24 cellular contexts compared by ENCODE assay signal in the genomic region with DNA sequence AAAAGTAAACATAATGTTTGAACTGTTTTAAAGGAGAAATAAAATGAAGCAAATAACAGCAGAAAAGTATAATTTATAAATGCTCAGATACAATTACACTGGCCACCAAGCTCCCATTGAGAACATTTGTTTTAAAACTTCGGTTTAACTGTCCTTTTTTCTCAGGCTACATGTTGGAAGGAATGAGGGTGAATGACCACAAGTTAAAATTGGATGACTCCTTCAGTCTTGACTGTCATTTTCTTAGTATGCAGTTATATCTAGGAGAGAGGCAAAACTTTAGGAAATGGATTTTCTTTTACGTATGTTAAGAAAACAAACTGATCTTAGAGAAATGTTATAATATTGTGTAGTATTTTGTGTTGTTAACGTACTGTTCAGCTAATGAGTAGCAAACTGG. TPM values are rescaled to one million over a fixed set of nuclear protein-coding genes. Genes with fewer than 3 reads are reported as not detected.
DNase-seq lines count a peak whose midpoint lies in the region; ATAC-seq, FAIRE-seq and TF ChIP-seq lines count a peak whose summit lies in the region.
"Had no signal": no experiment of that assay in that cellular context is flagged by ENCODE, and none has a peak within 500 bp of the region (broad histone marks: within the 10 kb centered on the region; RNA-seq: fewer than 3 reads in every experiment).

No MANE protein-coding gene starts in this region.

- H3K36me3 ChIP-seq in astrocyte (ENCODE audit: insufficient read depth, low read length): no peaks in the 10 kb centered on the region
- no peaks in the 10 kb centered on the region for H3K36me3 ChIP-seq in hepatocyte (replicated peaks; ENCODE audit: insufficient read depth, low read depth)
- H3K36me3 ChIP-seq: adrenal gland, esophagus muscularis mucosa, right atrium auricular region, suprapubic skin, vagina had no signal

- H3K27me3 ChIP-seq in astrocyte (ENCODE audit: insufficient read depth, low read length) (no peaks in the 10 kb centered on the region), hepatocyte (no peaks in the 10 kb centered on the region)
- H3K27me3 ChIP-seq: adrenal gland, BE2C, esophagus muscularis mucosa, right atrium auricular region, suprapubic skin, vagina had no signal

- H3K4me2 ChIP-seq in astrocyte (ENCODE audit: low read length) (peak overlapping the region; percentile 13), hepatocyte (peak overlapping the region; percentile 72)

- ATAC-seq in left colon: no peak
- ATAC-seq: HCT116, left lobe of liver had no signal

- intact Hi-C loops in left colon (cut with DNase I, micrococcal nuclease): no loop called here

- WGBS in hepatocyte (ENCODE audit: low lambda C conversion rate, missing lambda C conversion rate): 67% methylated on average over 3 of the region's 3 CpGs

- no peak overlapping the region for H3K9ac ChIP-seq in astrocyte (ENCODE audit: low read length)

- H3K27me3 Mint-ChIP-seq in activated naive CD8-positive, alpha-beta T cell: no peaks in the 10 kb centered on the region
- H3K27me3 Mint-ChIP-seq in activated naive CD8-positive, alpha-beta T cell treated with anti-CD3 and anti-CD28 coated beads for 36 hours: no peaks in the 10 kb centered on the region
- no peaks in the 10 kb centered on the region for H3K27me3 Mint-ChIP-seq in astrocyte (ENCODE audit: low read depth, unreplicated experiment)
- no peaks in the 10 kb centered on the region for H3K27me3 Mint-ChIP-seq in progenitor cell of endocrine pancreas
- H3K27me3 Mint-ChIP-seq: activated CD4-positive, alpha-beta T cell treated with anti-CD3 and anti-CD28 coated beads, Interleukin-2, amount 10 ng/mL, durations not matched to agents 24 days and 14 days had no signal

- H3K79me2 ChIP-seq in astrocyte (ENCODE audit: insufficient read depth, low read length) (peaks cover 86% of the 10 kb centered on the region), hepatocyte (peaks cover 89% of the 10 kb centered on the region)

- FAIRE-seq in astrocyte (lab: Jason Lieb, UNC): no peak
- no peak for FAIRE-seq in D721Med (lab: Jason Lieb, UNC)

- peaks cover 65% of the 10 kb centered on the region for H3K4me1 Mint-ChIP-seq in activated naive CD8-positive, alpha-beta T cell (ENCODE audit: low read depth)
- H3K4me1 Mint-ChIP-seq in activated naive CD8-positive, alpha-beta T cell treated with anti-CD3 and anti-CD28 coated beads for 36 hours: peaks cover 48% of the 10 kb centered on the region
- H3K4me1 Mint-ChIP-seq in astrocyte (ENCODE audit: low read depth, unreplicated experiment) (peaks cover 16% of the 10 kb centered on the region), progenitor cell of endocrine pancreas (ENCODE audit: low read depth) (peaks cover 27% of the 10 kb centered on the region)

- H3K9me3 ChIP-seq in astrocyte (ENCODE audit: insufficient read depth, low read depth, low read length) (no peaks in the 10 kb centered on the region), hepatocyte (ENCODE audit: low read depth) (no peaks in the 10 kb centered on the region)
- H3K9me3 ChIP-seq: adrenal gland, BE2C, esophagus muscularis mucosa, right atrium auricular region, suprapubic skin, vagina had no signal

- peak overlapping the region; percentile 7 for H3K27ac Mint-ChIP-seq in activated naive CD8-positive, alpha-beta T cell
- H3K27ac Mint-ChIP-seq in activated naive CD8-positive, alpha-beta T cell treated with anti-CD3 and anti-CD28 coated beads for 36 hours: no peak overlapping the region
- H3K27ac Mint-ChIP-seq in astrocyte (ENCODE audit: unreplicated experiment): peak overlapping the region; percentile 1
- H3K27ac Mint-ChIP-seq in progenitor cell of endocrine pancreas: peak overlapping the region; percentile 54
- H3K27ac Mint-ChIP-seq: activated CD4-positive, alpha-beta T cell treated with anti-CD3 and anti-CD28 coated beads, Interleukin-2, amount 10 ng/mL, durations not matched to agents 24 days and 14 days had no signal

- peaks cover 8% of the 10 kb centered on the region for H3K36me3 Mint-ChIP-seq in activated naive CD8-positive, alpha-beta T cell
- peaks cover 20% of the 10 kb centered on the region for H3K36me3 Mint-ChIP-seq in activated naive CD8-positive, alpha-beta T cell treated with anti-CD3 and anti-CD28 coated beads for 36 hours
- H3K36me3 Mint-ChIP-seq in astrocyte (ENCODE audit: low read depth, unreplicated experiment) (peaks cover 8% of the 10 kb centered on the region), progenitor cell of endocrine pancreas (ENCODE audit: insufficient read depth) (peaks cover 38% of the 10 kb centered on the region)

- DNase-seq in activated naive CD8-positive, alpha-beta T cell treated with anti-CD3 and anti-CD28 coated beads for 36 hours: no peak
- DNase-seq in astrocyte (ENCODE audit: low read depth): peak; percentile 23
- DNase-seq in hepatocyte (ENCODE audit: low spot score): no peak
- no peak for DNase-seq in progenitor cell of endocrine pancreas (ENCODE audit: low spot score, unreplicated experiment)
- no peak for DNase-seq in A172 (ENCODE audit: low spot score)
- no peak for DNase-seq in D721Med (ENCODE audit: insufficient read length, low spot score)
- DNase-seq in left colon: no peak
- DNase-seq: 8988T; activated CD4-positive, alpha-beta T cell treated with anti-CD3 and anti-CD28 coated beads, Interleukin-2, amount 10 ng/mL, durations not matched to agents 24 days and 14 days; activated effector memory CD4-positive, alpha-beta T cell treated with anti-CD3 and anti-CD28 coated beads, Interleukin-2, amount 50 U/mL, for 16 hours; adrenal gland; BE2C; effector CD4-positive, alpha-beta T cell; midbrain; NCI-H1436; NCI-H2171; NCI-H526 had no signal

- H3K9me3 Mint-ChIP-seq in activated naive CD8-positive, alpha-beta T cell (ENCODE audit: low read depth): no peaks in the 10 kb centered on the region
- peaks cover 1% of the 10 kb centered on the region for H3K9me3 Mint-ChIP-seq in activated naive CD8-positive, alpha-beta T cell treated with anti-CD3 and anti-CD28 coated beads for 36 hours
- H3K9me3 Mint-ChIP-seq in astrocyte (ENCODE audit: unreplicated experiment) (peaks cover 6% of the 10 kb centered on the region), progenitor cell of endocrine pancreas (ENCODE audit: low read depth) (peaks cover 9% of the 10 kb centered on the region)

- H2AFZ ChIP-seq in astrocyte (ENCODE audit: low read depth, low read length): no peak overlapping the region
- H2AFZ ChIP-seq in hepatocyte: no peak overlapping the region

- H3K4me1 ChIP-seq in astrocyte (ENCODE audit: insufficient read depth, low read length): no peaks in the 10 kb centered on the region
- no peaks in the 10 kb centered on the region for H3K4me1 ChIP-seq in hepatocyte (ENCODE audit: insufficient read depth)
- H3K4me1 ChIP-seq: BE2C had no signal

- H3K27ac ChIP-seq in astrocyte (ENCODE audit: low read depth, low read length): no peak overlapping the region
- H3K27ac ChIP-seq in hepatocyte: no peak overlapping the region
- H3K27ac ChIP-seq: esophagus muscularis mucosa, right atrium auricular region, suprapubic skin, vagina had no signal

- H4K20me1 ChIP-seq in astrocyte (ENCODE audit: insufficient read depth, low read length) (peaks cover 34% of the 10 kb centered on the region), hepatocyte (ENCODE audit: insufficient read depth, poor library complexity, severe bottlenecking) (peaks cover 43% of the 10 kb centered on the region)

- H3K9me2 ChIP-seq in hepatocyte (replicated peaks; ENCODE audit: insufficient read depth): no peaks in the 10 kb centered on the region

- TF ChIP-seq CTCF in astrocyte (IDR thresholded peaks at IDR 0.05; ENCODE audit: insufficient read depth, low read depth, low read length): no peak
- no peak for TF ChIP-seq CTCF in hepatocyte (IDR thresholded peaks at IDR 0.05; ENCODE audit: poor library complexity)
- no peak for TF ChIP-seq CTCF in progenitor cell of endocrine pancreas (IDR thresholded peaks at IDR 0.05; ENCODE audit: unreplicated experiment)
- no peak for TF ChIP-seq CTCF in D721Med (IDR thresholded peaks at IDR 0.05; ENCODE audit: insufficient read depth, missing control alignments)

- no peak overlapping the region for H3K4me3 Mint-ChIP-seq in activated naive CD8-positive, alpha-beta T cell
- H3K4me3 Mint-ChIP-seq in activated naive CD8-positive, alpha-beta T cell treated with anti-CD3 and anti-CD28 coated beads for 36 hours: no peak overlapping the region
- H3K4me3 Mint-ChIP-seq in astrocyte (ENCODE audit: unreplicated experiment) (peak overlapping the region; percentile 71), progenitor cell of endocrine pancreas (ENCODE audit: low read depth) (peak overlapping the region; percentile 4)
- H3K4me3 Mint-ChIP-seq: activated CD4-positive, alpha-beta T cell treated with anti-CD3 and anti-CD28 coated beads, Interleukin-2, amount 10 ng/mL, durations not matched to agents 24 days and 14 days had no signal

- no peak overlapping the region for H3K4me3 ChIP-seq in astrocyte (ENCODE audit: insufficient read depth, low read depth, low read length)
- no peak overlapping the region for H3K4me3 ChIP-seq in hepatocyte
- H3K4me3 ChIP-seq: adrenal gland, esophagus muscularis mucosa, right atrium auricular region, suprapubic skin, vagina had no signal

RNA-seq across cellular contexts. Expression of a gene that starts 5.0 kb away (rescaled TPM):
- total RNA-seq in activated naive CD8-positive, alpha-beta T cell treated with anti-CD3 and anti-CD28 coated beads for 36 hours: 10 to 100 TPM; 15.5 to 17.9 TPM
- total RNA-seq in astrocyte (60.3 and 62.3 TPM in 2 replicates), hepatocyte (63.1 and 64.1 TPM in 2 replicates), progenitor cell of endocrine pancreas (112 and 114 TPM in 2 replicates), left colon (10 to 100 TPM; 20.0 to 20.3 TPM)
- polyA plus RNA-seq in hepatocyte: 46.8 and 47.8 TPM in 2 replicates
- 16.6 and 18.8 TPM in 2 replicates for total RNA-seq in A172 (2014; rRNA removed; shearing (Covaris generic))

Comparison
In these comparisons a context has a peak if more than half of its experiments do, and no peak if none do; other contexts are left out.
1. H3K4me3 Mint-ChIP-seq: peak in astrocyte (single experiment) and progenitor cell of endocrine pancreas (single experiment); none in activated naive CD8-positive, alpha-beta T cell (single experiment) and activated naive CD8-positive, alpha-beta T cell treated with anti-CD3 and anti-CD28 coated beads for 36 hours (single experiment).